ENCODE assay signal across 18 cellular contexts in the genomic region with DNA sequence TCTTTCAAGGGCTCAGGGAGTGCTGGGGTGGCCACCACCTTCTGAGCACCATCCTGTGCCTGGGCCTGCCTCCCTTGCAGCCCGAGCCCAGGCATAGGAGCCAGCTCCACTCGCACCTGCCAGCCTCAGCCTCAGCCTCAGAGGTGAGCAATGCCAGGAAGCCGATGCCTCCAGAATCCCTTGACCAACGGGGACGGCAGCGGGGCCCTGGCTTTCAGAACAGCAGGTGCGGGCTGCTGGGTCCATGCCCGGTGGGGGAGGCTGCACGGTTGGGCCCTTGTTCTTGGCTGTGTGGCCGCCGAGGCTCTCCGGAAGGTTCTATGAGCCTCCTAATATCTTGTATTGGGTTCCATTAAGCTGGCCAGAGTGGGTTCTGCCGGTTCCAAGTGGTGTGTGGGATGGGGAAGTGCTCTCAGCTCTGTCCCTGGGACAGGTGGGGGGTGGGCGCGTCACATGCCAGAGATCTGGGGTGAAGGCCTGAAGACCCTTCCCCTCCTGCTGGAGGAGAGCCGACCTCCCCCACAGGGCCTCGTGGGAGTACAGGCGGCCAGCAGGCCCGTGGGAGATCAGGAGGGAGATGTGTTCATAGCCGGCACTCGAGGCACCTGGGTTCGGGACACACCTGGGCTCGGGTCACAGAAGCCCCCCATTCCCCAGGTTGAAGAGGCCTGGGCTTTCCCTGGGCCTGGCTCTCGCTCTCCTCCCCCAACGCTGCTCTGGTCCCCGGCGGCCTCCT. TPM values are rescaled to one million over a fixed set of nuclear protein-coding genes. Genes with fewer than 3 reads are reported as not detected.
"Had no signal": no experiment of that assay in that cellular context is flagged by ENCODE, and none has a peak within 500 bp of the region (broad histone marks: within the 10 kb centered on the region; RNA-seq: fewer than 3 reads in every experiment).

No MANE protein-coding gene starts in this region.

- H3K27me3 Mint-ChIP-seq: activated naive CD4-positive, alpha-beta T cell treated with anti-CD3 and anti-CD28 coated beads, Interleukin-2, amount 50 U/mL, for 24 hours had no signal

- H3K36me3 Mint-ChIP-seq: activated naive CD4-positive, alpha-beta T cell treated with anti-CD3 and anti-CD28 coated beads, Interleukin-2, amount 50 U/mL, for 24 hours; natural killer cell; stimulated activated memory B cell treated with anti-CD40 and anti-IgM and Interleukin-4, amounts not matched to agents 10 μg/mL and 1 μg/mL and 100 μg/mL, for 72 hours had no signal

- H3K9me3 Mint-ChIP-seq: activated naive CD4-positive, alpha-beta T cell treated with anti-CD3 and anti-CD28 coated beads, Interleukin-2, amount 50 U/mL, for 24 hours; natural killer cell; stimulated activated memory B cell treated with anti-CD40 and anti-IgM and Interleukin-4, amounts not matched to agents 10 μg/mL and 1 μg/mL and 100 μg/mL, for 72 hours; T-helper 1 cell treated with Interleukin-12 subunit alpha and Interleukin-12 subunit beta and Interleukin-4 antibody, amounts not matched to agents 30 μg/mL and 1 μg/mL, for 36 hours had no signal

- H3K9me3 ChIP-seq: ovary, psoas muscle, right lobe of liver, thyroid gland, uterus had no signal

- H3K27ac ChIP-seq: hepatocyte, ovary, psoas muscle, right lobe of liver, thyroid gland, VCaP had no signal

- ATAC-seq: left cardiac atrium; natural killer cell; right lobe of liver; stimulated activated memory B cell treated with anti-CD40 and anti-IgM and Interleukin-4, amounts not matched to agents 10 μg/mL and 1 μg/mL and 100 μg/mL, for 72 hours had no signal

- H3K4me3 ChIP-seq: hepatocyte, ovary, psoas muscle, right lobe of liver, smooth muscle cell, thyroid gland, uterus had no signal

- H3K36me3 ChIP-seq: ovary, right lobe of liver, thyroid gland, uterus had no signal

- H3K4me3 Mint-ChIP-seq: activated naive CD4-positive, alpha-beta T cell treated with anti-CD3 and anti-CD28 coated beads, Interleukin-2, amount 50 U/mL, for 24 hours; natural killer cell; stimulated activated memory B cell treated with anti-CD40 and anti-IgM and Interleukin-4, amounts not matched to agents 10 μg/mL and 1 μg/mL and 100 μg/mL, for 72 hours; T-helper 1 cell treated with Interleukin-12 subunit alpha and Interleukin-12 subunit beta and Interleukin-4 antibody, amounts not matched to agents 30 μg/mL and 1 μg/mL, for 36 hours had no signal

- H3K27ac Mint-ChIP-seq: activated naive CD4-positive, alpha-beta T cell treated with anti-CD3 and anti-CD28 coated beads, Interleukin-2, amount 50 U/mL, for 24 hours; natural killer cell; stimulated activated memory B cell treated with anti-CD40 and anti-IgM and Interleukin-4, amounts not matched to agents 10 μg/mL and 1 μg/mL and 100 μg/mL, for 72 hours; T-helper 1 cell treated with Interleukin-12 subunit alpha and Interleukin-12 subunit beta and Interleukin-4 antibody, amounts not matched to agents 30 μg/mL and 1 μg/mL, for 36 hours had no signal

- H3K27me3 ChIP-seq: hepatocyte, ovary, right lobe of liver, thyroid gland, uterus had no signal

- H3K4me1 ChIP-seq: right lobe of liver had no signal

- DNase-seq: activated CD4-positive, alpha-beta T cell treated with anti-CD3 and anti-CD28 coated beads, Interleukin-2, amount 50 U/mL, for 4 hours; activated gamma-delta T cell; foreskin fibroblast; left cardiac atrium; mesendoderm; natural killer cell; ovary; right lobe of liver; stimulated activated CD4-positive, alpha-beta T cell treated with anti-CD3 and anti-CD28 coated beads, Interleukin-4, amount 100 ng/mL, for 4 hours; thyroid gland; uterus had no signal

RNA-seq across cellular contexts. Expression of a gene that starts 27.0 kb away (rescaled TPM):
- total RNA-seq: left cardiac atrium had no signal
